17 cellular contexts compared by ENCODE assay signal in the genomic region with DNA sequence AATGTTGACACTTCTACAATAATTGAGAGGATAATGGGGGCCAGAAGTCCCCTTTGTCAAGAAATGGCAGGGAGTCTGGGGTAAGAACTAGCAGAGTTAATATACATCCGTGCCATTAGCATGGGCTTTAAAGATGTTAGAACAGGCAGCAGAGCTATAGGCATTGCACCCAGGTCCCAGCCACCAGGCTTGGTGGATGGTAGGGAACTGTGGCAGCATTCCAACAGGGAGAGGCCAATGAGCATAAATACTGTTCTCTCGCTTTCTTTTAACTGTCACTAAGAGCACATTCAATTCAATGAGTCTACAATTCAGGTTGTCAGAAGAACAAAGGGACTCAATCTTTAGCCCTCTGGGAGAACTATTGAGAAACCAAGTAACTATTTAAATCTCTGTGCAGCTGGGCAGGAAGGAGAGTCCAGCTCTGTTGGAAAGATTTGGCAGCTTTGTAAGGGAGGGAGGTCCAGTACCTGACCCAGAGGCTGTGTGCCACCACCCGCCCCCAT.
"Had no signal": no experiment of that assay in that cellular context is flagged by ENCODE, and none has a peak within 500 bp of the region (broad histone marks: within the 10 kb centered on the region; RNA-seq: fewer than 3 reads in every experiment).

No MANE protein-coding gene starts in this region.

- H3K4me3 ChIP-seq: heart left ventricle, testis, uterus had no signal

- H3K27ac Mint-ChIP-seq: activated naive CD4-positive, alpha-beta T cell treated with anti-CD3 and anti-CD28 coated beads, Interleukin-2, amount 50 U/mL, for 24 hours; effector memory CD8-positive, alpha-beta T cell; memory B cell; natural killer cell treated with Interleukin-12 subunit alpha and Interleukin-12 subunit beta and Interleukin-15 and Interleukin-18, amount 100 ng/mL, for 72 hours; stimulated activated naive B cell treated with anti-CD40 and anti-IgM and Interleukin-4, amounts not matched to agents 10 μg/mL and 1 μg/mL and 100 μg/mL, for 72 hours had no signal

- H3K4me1 ChIP-seq: heart left ventricle, testis, uterus had no signal

- H3K27ac ChIP-seq: brain microvascular endothelial cell, epithelial cell of prostate, heart left ventricle, testis, uterus had no signal

- ATAC-seq: effector memory CD8-positive, alpha-beta T cell; heart left ventricle; natural killer cell treated with Interleukin-12 subunit alpha and Interleukin-12 subunit beta and Interleukin-15 and Interleukin-18, amount 100 ng/mL, for 72 hours; stimulated activated naive B cell treated with anti-CD40 and anti-IgM and Interleukin-4, amounts not matched to agents 10 μg/mL and 1 μg/mL and 100 μg/mL, for 72 hours had no signal

- H3K27me3 ChIP-seq: brain microvascular endothelial cell, testis, uterus had no signal

- H3K27me3 Mint-ChIP-seq: activated naive CD4-positive, alpha-beta T cell treated with anti-CD3 and anti-CD28 coated beads, Interleukin-2, amount 50 U/mL, for 24 hours; effector memory CD8-positive, alpha-beta T cell; memory B cell had no signal

- H3K36me3 ChIP-seq: brain microvascular endothelial cell, heart left ventricle, uterus had no signal

- H3K4me3 Mint-ChIP-seq: activated naive CD4-positive, alpha-beta T cell treated with anti-CD3 and anti-CD28 coated beads, Interleukin-2, amount 50 U/mL, for 24 hours; effector memory CD8-positive, alpha-beta T cell; memory B cell; natural killer cell treated with Interleukin-12 subunit alpha and Interleukin-12 subunit beta and Interleukin-15 and Interleukin-18, amount 100 ng/mL, for 72 hours; stimulated activated naive B cell treated with anti-CD40 and anti-IgM and Interleukin-4, amounts not matched to agents 10 μg/mL and 1 μg/mL and 100 μg/mL, for 72 hours had no signal

- H3K9me3 Mint-ChIP-seq: activated naive CD4-positive, alpha-beta T cell treated with anti-CD3 and anti-CD28 coated beads, Interleukin-2, amount 50 U/mL, for 24 hours; effector memory CD8-positive, alpha-beta T cell; natural killer cell treated with Interleukin-12 subunit alpha and Interleukin-12 subunit beta and Interleukin-15 and Interleukin-18, amount 100 ng/mL, for 72 hours; stimulated activated naive B cell treated with anti-CD40 and anti-IgM and Interleukin-4, amounts not matched to agents 10 μg/mL and 1 μg/mL and 100 μg/mL, for 72 hours had no signal

- DNase-seq: activated gamma-delta T cell treated with Interleukin-2 at 50 U/mL for 16 hours; activated T-cell treated with anti-CD3 and anti-CD28 coated beads, Interleukin-2, amount 50 U/mL, for 1 hour; anterior cingulate cortex; brain microvascular endothelial cell; caudate nucleus; effector memory CD8-positive, alpha-beta T cell; heart left ventricle; stimulated activated CD4-positive, alpha-beta T cell treated with anti-CD3 and anti-CD28 coated beads, Interleukin-2, amount 100 ng/mL, for 48 hours; stimulated activated CD8-positive, alpha-beta memory T cell treated with anti-CD3 and anti-CD28 coated beads, Interleukin-4, amount 100 ng/mL, for 48 hours; stimulated activated naive B cell treated with anti-CD40 and anti-IgM and Interleukin-4, amounts not matched to agents 10 μg/mL and 1 μg/mL and 100 μg/mL, for 72 hours; testis; trophoblast cell; uterus had no signal

- H3K36me3 Mint-ChIP-seq: activated naive CD4-positive, alpha-beta T cell treated with anti-CD3 and anti-CD28 coated beads, Interleukin-2, amount 50 U/mL, for 24 hours; memory B cell; natural killer cell treated with Interleukin-12 subunit alpha and Interleukin-12 subunit beta and Interleukin-15 and Interleukin-18, amount 100 ng/mL, for 72 hours; stimulated activated naive B cell treated with anti-CD40 and anti-IgM and Interleukin-4, amounts not matched to agents 10 μg/mL and 1 μg/mL and 100 μg/mL, for 72 hours had no signal

- H3K9me3 ChIP-seq: heart left ventricle, testis, uterus had no signal

- H3K4me1 Mint-ChIP-seq: activated naive CD4-positive, alpha-beta T cell treated with anti-CD3 and anti-CD28 coated beads, Interleukin-2, amount 50 U/mL, for 24 hours; memory B cell; stimulated activated naive B cell treated with anti-CD40 and anti-IgM and Interleukin-4, amounts not matched to agents 10 μg/mL and 1 μg/mL and 100 μg/mL, for 72 hours had no signal
